10 cellular contexts compared by ENCODE assay signal in the genomic region with DNA sequence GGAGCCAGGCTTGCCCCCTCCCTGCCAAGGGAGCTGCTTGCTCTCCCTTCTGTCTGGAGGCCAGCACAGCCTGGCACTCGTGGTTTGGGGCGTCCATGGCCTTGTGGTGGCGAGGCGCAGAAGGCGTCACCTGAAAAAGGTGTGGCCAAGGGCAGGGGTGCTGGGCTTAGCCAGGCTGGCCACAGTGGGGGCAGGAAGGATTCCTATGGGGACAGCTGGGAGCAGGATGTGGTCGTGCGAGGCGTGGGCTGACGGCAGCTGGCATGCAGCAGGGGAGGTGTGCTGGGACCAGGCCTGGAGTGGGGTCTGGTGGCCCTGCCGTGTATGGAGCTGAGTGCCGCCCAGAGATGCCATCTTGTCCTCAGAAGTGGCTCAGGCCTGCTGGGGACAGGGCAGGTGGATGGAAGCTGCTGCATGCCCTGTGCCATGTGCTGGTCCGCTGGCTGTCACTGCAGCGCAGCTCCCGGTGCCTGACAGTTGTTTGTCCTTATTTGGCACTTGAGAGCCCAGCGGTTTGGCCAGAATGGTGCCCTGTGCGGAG. TPM values are rescaled to one million over a fixed set of nuclear protein-coding genes. Genes with fewer than 3 reads are reported as not detected.
DNase-seq lines count a peak whose midpoint lies in the region; TF ChIP-seq lines count a peak whose summit lies in the region.
"Had no signal": no experiment of that assay in that cellular context is flagged by ENCODE, and none has a peak within 500 bp of the region (broad histone marks: within the 10 kb centered on the region; RNA-seq: fewer than 3 reads in every experiment).

No MANE protein-coding gene starts in this region.

- intact Hi-C loops in spleen (cut with DNase I; ENCODE audit: low total_unique reads) = no loop called here

- H3K27me3 ChIP-seq in Peyer's patch = no peaks in the 10 kb centered on the region
- H3K27me3 ChIP-seq in endodermal cell (ENCODE audit: control insufficient read depth, insufficient read depth, low read length, poor library complexity, severe bottlenecking) = no peaks in the 10 kb centered on the region
- H3K27me3 ChIP-seq in spleen (replicated peaks in 1 of 7) = no peaks in the 10 kb centered on the region

- no peak for TF ChIP-seq POLR2A in Peyer's patch (IDR thresholded peaks at IDR 0.05)
- no peak for TF ChIP-seq POLR2A in spleen (IDR thresholded peaks at IDR 0.05)

- no peak overlapping the region for H3K4me3 ChIP-seq in Peyer's patch
- H3K4me3 ChIP-seq in endodermal cell (ENCODE audit: low read length) = no peak overlapping the region
- H3K4me3 ChIP-seq in spleen = peak overlapping the region in 1 of 8 donors; percentile 28

- H3K9me3 ChIP-seq in Peyer's patch (no peaks in the 10 kb centered on the region), endodermal cell (ENCODE audit: control insufficient read depth, low read length) (no peaks in the 10 kb centered on the region), spleen (no peaks in the 10 kb centered on the region)

- no peaks in the 10 kb centered on the region for H3K27me3 Mint-ChIP-seq in endodermal cell (ENCODE audit: insufficient read depth)

- TF ChIP-seq CTCF in Peyer's patch (IDR thresholded peaks at IDR 0.05) (no peak), endodermal cell (conservative IDR thresholded peaks at IDR 0.05) (no peak), spleen (IDR thresholded peaks at IDR 0.05 in 8 of 11, conservative IDR thresholded peaks at IDR 0.05 in 3 of 11) (no peak)

- no peaks in the 10 kb centered on the region for H3K9me3 Mint-ChIP-seq in endodermal cell

- H3K27ac ChIP-seq in Peyer's patch = peak overlapping the region; percentile 81 to 85 (median 84)
- H3K27ac ChIP-seq in endodermal cell (ENCODE audit: low read depth, low read length) = no peak overlapping the region
- peak overlapping the region; percentile 89 to 95 (median 92) for H3K27ac ChIP-seq in spleen
- H3K27ac ChIP-seq in substantia nigra (ENCODE audit: low read depth, low read length, poor library complexity, severe bottlenecking) = no peak overlapping the region
- H3K27ac ChIP-seq: 22Rv1 had no signal

- H3K36me3 Mint-ChIP-seq in endodermal cell (ENCODE audit: low read depth) = peaks cover 8% of the 10 kb centered on the region

- peaks cover 32% of the 10 kb centered on the region for H3K4me1 Mint-ChIP-seq in endodermal cell

- H3K27ac Mint-ChIP-seq in endodermal cell = peak overlapping the region; percentile 55

- H3K4me3 Mint-ChIP-seq in endodermal cell = no peak overlapping the region

- H3K9ac ChIP-seq in endodermal cell (ENCODE audit: extremely low read depth, low read length, poor library complexity, severe bottlenecking) = no peak overlapping the region

- WGBS in endodermal cell (ENCODE audit: insufficient coverage in 1 of 2, insufficient read length in 1 of 2), 2 experiments = 91 to 97% methylated on average over 9 to 15 of the region's 16 CpGs
- WGBS in spleen, 5 donors = 36 to 48% (median 44%) methylated on average over 13 to 16 of the region's 16 CpGs

- DNase-seq in DMS 273 (lab: John Stamatoyannopoulos, UW; ENCODE audit: unreplicated experiment) (peak; percentile 26), DMS 273 treated with DMSO at 0.1 percent for 48 hours (lab: John Stamatoyannopoulos, UW) (no peak), Peyer's patch (peak in 1 of 3 donors; percentile 51), endodermal cell (peak; percentile 61), spleen (peak; percentile 87), NCI-H187 (lab: John Stamatoyannopoulos, UW) (no peak), substantia nigra (lab: John Stamatoyannopoulos, UW) (no peak), NCI-H2171 treated with DMSO at 0.1 percent for 48 hours (lab: John Stamatoyannopoulos, UW) (no peak)
- DNase-seq: NCI-H774 had no signal

- H3K4me1 ChIP-seq in Peyer's patch (peaks cover 4 to 75% (median 48%) of the 10 kb centered on the region in 4 donors), endodermal cell (ENCODE audit: control insufficient read depth, insufficient read depth, low read length) (no peaks in the 10 kb centered on the region), spleen (peaks cover 95 to 100% (median 100%) of the 10 kb centered on the region in 6 donors)

- H3K36me3 ChIP-seq in Peyer's patch = no peaks in the 10 kb centered on the region
- H3K36me3 ChIP-seq in endodermal cell (ENCODE audit: control insufficient read depth, insufficient read depth, low read length) = no peaks in the 10 kb centered on the region
- peaks cover 0 to 26% (median 0%) of the 10 kb centered on the region in 6 donors for H3K36me3 ChIP-seq in spleen

RNA-seq across cellular contexts. Expression of a gene that starts 30.0 kb away (rescaled TPM):
- 10 to 100 TPM in 2 of 4 donors, 1 to 10 TPM in 2; 4.4 to 37.1 (median 8.4) TPM for total RNA-seq in Peyer's patch
- total RNA-seq in endodermal cell = 1 to 10 TPM; 6.8 to 6.9 TPM
- 6.2 TPM for polyA plus RNA-seq in endodermal cell (2013, experiment 1 of 2)
- polyA plus RNA-seq in endodermal cell (2013, experiment 2 of 2) = 5.0 TPM
- total RNA-seq in spleen = 100 to 1,000 TPM in 1 of 7 donors, 10 to 100 TPM in 6; 72.6 to 105 (median 88.3) TPM
- 10 to 100 TPM; 11.5 to 25.5 (median 12.0) TPM for polyA plus RNA-seq in spleen

Comparison
In these comparisons a context has a peak if more than half of its experiments do, and no peak if none do; other contexts are left out.
1. DNase-seq: peak in DMS 273 (single experiment), endodermal cell (single experiment) and spleen (single experiment); none in DMS 273 treated with DMSO at 0.1 percent for 48 hours (single experiment), NCI-H187 (0 of 2), substantia nigra (0 of 49) and NCI-H2171 treated with DMSO at 0.1 percent for 48 hours (single experiment).
2. H3K27ac ChIP-seq: peak in Peyer's patch (4 of 4) and spleen (8 of 8); none in endodermal cell (single experiment) and substantia nigra (single experiment).